Comparison of ENCODE assay signal across 8 cellular contexts in the genomic region with DNA sequence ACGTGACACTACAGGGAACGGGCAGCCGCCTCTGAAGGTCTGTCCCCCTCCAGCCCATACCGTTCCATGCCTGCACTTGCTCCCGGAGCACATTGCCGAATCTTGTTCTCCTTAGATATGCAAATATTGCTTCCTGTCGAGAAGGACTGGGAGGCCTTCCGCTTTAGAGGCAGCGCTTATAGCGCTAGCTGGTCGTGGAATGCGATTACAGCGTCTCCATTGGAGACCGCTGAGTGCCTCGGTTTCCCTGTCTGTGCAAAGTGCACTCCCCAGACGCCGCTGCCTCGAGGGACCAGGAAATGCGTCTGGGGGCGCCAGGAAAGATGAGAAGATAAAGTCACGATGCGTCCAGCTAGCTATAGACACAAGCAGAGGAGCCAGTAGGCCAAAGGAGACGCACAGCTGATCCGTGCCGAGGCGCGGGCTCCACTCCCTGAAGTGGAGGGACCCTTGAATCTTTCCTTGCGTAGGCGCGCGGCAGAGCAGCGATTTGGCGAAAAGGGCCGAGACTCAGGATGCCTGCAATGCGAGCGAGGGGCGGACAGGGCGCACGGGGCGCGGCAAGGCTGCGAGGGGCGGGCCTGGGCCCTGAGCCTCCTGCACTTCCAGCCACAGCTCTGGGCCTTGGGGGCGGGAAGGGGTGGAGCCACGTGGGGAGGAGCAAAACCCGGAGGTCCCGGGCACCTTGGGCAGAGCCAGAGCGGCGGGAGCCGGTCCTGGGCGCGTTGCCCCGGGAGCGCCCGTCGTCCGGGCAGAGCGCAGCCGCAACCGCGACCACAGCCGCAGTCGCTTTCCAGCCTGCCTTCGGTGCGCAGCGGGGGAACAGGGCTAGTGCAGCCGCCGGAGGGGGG. TPM values are rescaled to one million over a fixed set of nuclear protein-coding genes. Genes with fewer than 3 reads are reported as not detected.
DNase-seq lines count a peak whose midpoint lies in the region; ATAC-seq and TF ChIP-seq lines count a peak whose summit lies in the region.

A gene (plus strand): TSS at position 692 of the 851 bp plus-strand sequence. CDS start 261 bp downstream, outside the sequence.

- TF ChIP-seq RAD21 in Ishikawa (IDR thresholded peaks at IDR 0.05; ENCODE audit: low read depth) = no peak

- peak within 1 kb of the TSS; percentile 6; the same call in 1 of the 2 replicates for H3K4me3 ChIP-seq in GM08714 (ENCODE audit: low read length)

- TF ChIP-seq EP300 in Ishikawa (IDR thresholded peaks at IDR 0.05; ENCODE audit: borderline replicate concordance) = no peak

- H3K27ac Mint-ChIP-seq in activated T-cell treated with anti-CD3 and anti-CD28 coated beads, Interleukin-2, amount 50 U/mL, for 24 hours = no peak within 1 kb of the TSS
- H3K27ac Mint-ChIP-seq in progenitor cell of endocrine pancreas = peak within 1 kb of the TSS; percentile 96

- peak; percentile 34 for DNase-seq in activated T-cell treated with anti-CD3 and anti-CD28 coated beads, Interleukin-2, amount 50 U/mL, for 24 hours
- DNase-seq in cardiac septum (ENCODE audit: low spot score) (peak; percentile 78), progenitor cell of endocrine pancreas (ENCODE audit: low spot score, unreplicated experiment) (peak; percentile 85), T-helper 9 cell (no peak)

- intact Hi-C loops in cardiac septum (cut with DNase I) = no loop called here

- ATAC-seq in GM19351 (IDR thresholded peaks at IDR 0.05; ENCODE audit: unreplicated experiment) (no peak), HG03135 (IDR thresholded peaks at IDR 0.05; ENCODE audit: unreplicated experiment) (no peak)

- H3K4me3 Mint-ChIP-seq in activated T-cell treated with anti-CD3 and anti-CD28 coated beads, Interleukin-2, amount 50 U/mL, for 24 hours = peak within 1 kb of the TSS; percentile 42
- H3K4me3 Mint-ChIP-seq in progenitor cell of endocrine pancreas (ENCODE audit: low read depth) = peak within 1 kb of the TSS; percentile 86

- TF ChIP-seq CTCF in progenitor cell of endocrine pancreas (IDR thresholded peaks at IDR 0.05; ENCODE audit: unreplicated experiment) = no peak

- H3K27me3 Mint-ChIP-seq in activated T-cell treated with anti-CD3 and anti-CD28 coated beads, Interleukin-2, amount 50 U/mL, for 24 hours = peaks cover 90% of the 10 kb centered on the region
- no peaks in the 10 kb centered on the region for H3K27me3 Mint-ChIP-seq in progenitor cell of endocrine pancreas

- H3K9me3 Mint-ChIP-seq in activated T-cell treated with anti-CD3 and anti-CD28 coated beads, Interleukin-2, amount 50 U/mL, for 24 hours = no peaks in the 10 kb centered on the region
- H3K9me3 Mint-ChIP-seq in progenitor cell of endocrine pancreas (ENCODE audit: low read depth) = peaks cover 3% of the 10 kb centered on the region

- peaks cover 9% of the 10 kb centered on the region for H3K4me1 Mint-ChIP-seq in activated T-cell treated with anti-CD3 and anti-CD28 coated beads, Interleukin-2, amount 50 U/mL, for 24 hours (ENCODE audit: low read depth)
- peaks cover 34% of the 10 kb centered on the region for H3K4me1 Mint-ChIP-seq in progenitor cell of endocrine pancreas (ENCODE audit: low read depth)

- H3K36me3 Mint-ChIP-seq in activated T-cell treated with anti-CD3 and anti-CD28 coated beads, Interleukin-2, amount 50 U/mL, for 24 hours (ENCODE audit: low read depth) = no peaks in the 10 kb centered on the region
- peaks cover 20% of the 10 kb centered on the region for H3K36me3 Mint-ChIP-seq in progenitor cell of endocrine pancreas (ENCODE audit: insufficient read depth)

TF ChIP-seq in Ishikawa, 13 proteins besides CTCF, POLR2A, EP300 and RAD21:
- TF ChIP-seq ZBTB7A (IDR thresholded peaks at IDR 0.05; ENCODE audit: low read depth) = no peak; the same call in 1 of the 2 replicates
- no peak for TF ChIP-seq CREB1 (IDR thresholded peaks at IDR 0.05; ENCODE audit: low read depth)
- TF ChIP-seq EGR1 (IDR thresholded peaks at IDR 0.05) = no peak
- TF ChIP-seq, protein P1, sequence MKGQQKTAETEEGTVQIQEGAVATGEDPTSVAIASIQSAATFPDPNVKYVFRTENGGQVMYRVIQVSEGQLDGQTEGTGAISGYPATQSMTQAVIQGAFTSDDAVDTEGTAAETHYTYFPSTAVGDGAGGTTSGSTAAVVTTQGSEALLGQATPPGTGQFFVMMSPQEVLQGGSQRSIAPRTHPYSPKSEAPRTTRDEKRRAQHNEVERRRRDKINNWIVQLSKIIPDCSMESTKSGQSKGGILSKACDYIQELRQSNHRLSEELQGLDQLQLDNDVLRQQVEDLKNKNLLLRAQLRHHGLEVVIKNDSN (IDR thresholded peaks at IDR 0.05) = peak; percentile 65; the same call in 1 of the 2 replicates
- TF ChIP-seq, protein P2, sequence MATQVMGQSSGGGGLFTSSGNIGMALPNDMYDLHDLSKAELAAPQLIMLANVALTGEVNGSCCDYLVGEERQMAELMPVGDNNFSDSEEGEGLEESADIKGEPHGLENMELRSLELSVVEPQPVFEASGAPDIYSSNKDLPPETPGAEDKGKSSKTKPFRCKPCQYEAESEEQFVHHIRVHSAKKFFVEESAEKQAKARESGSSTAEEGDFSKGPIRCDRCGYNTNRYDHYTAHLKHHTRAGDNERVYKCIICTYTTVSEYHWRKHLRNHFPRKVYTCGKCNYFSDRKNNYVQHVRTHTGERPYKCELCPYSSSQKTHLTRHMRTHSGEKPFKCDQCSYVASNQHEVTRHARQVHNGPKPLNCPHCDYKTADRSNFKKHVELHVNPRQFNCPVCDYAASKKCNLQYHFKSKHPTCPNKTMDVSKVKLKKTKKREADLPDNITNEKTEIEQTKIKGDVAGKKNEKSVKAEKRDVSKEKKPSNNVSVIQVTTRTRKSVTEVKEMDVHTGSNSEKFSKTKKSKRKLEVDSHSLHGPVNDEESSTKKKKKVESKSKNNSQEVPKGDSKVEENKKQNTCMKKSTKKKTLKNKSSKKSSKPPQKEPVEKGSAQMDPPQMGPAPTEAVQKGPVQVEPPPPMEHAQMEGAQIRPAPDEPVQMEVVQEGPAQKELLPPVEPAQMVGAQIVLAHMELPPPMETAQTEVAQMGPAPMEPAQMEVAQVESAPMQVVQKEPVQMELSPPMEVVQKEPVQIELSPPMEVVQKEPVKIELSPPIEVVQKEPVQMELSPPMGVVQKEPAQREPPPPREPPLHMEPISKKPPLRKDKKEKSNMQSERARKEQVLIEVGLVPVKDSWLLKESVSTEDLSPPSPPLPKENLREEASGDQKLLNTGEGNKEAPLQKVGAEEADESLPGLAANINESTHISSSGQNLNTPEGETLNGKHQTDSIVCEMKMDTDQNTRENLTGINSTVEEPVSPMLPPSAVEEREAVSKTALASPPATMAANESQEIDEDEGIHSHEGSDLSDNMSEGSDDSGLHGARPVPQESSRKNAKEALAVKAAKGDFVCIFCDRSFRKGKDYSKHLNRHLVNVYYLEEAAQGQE (IDR thresholded peaks at IDR 0.05; ENCODE audit: low read depth) = no peak
- TF ChIP-seq YY1 (IDR thresholded peaks at IDR 0.05; ENCODE audit: low read depth) = no peak

RNA-seq across cellular contexts. Expression of the gene that starts here (rescaled TPM):
- total RNA-seq in cardiac septum = 0.08 TPM
- 21.7 and 24.4 TPM in 2 replicates for total RNA-seq in progenitor cell of endocrine pancreas

Comparison
In these comparisons a context has a peak if more than half of its experiments do, and no peak if none do; other contexts are left out.
1. RNA of the gene that starts here (total RNA-seq): 21.7 to 24.4 TPM in progenitor cell of endocrine pancreas; 0.08 TPM in cardiac septum (single experiment); every median in the first group is over 10 times any median in the second.
2. Peak in DNase-seq in cardiac septum; RNA of the gene not detected or under 1 TPM.